In genomic region chr12:57744777-57745484, GRCh38 we compare ENCODE assay signal across 8 cellular contexts. TPM values are rescaled to one million over a fixed set of nuclear protein-coding genes. Genes with fewer than 3 reads are reported as not detected.
DNase-seq lines count a peak whose midpoint lies in the region; ATAC-seq and TF ChIP-seq lines count a peak whose summit lies in the region.

Gene TSPAN31, plus strand, starts transcription at chr12:57745039. Its CDS starts 116 bp downstream, at chr12:57745155.

- peak within 1 kb of the TSS; percentile 93 for H3K27ac ChIP-seq in effector memory CD4-positive, alpha-beta T cell (ENCODE audit: insufficient read depth, low read length, poor library complexity, severe bottlenecking)
- peak within 1 kb of the TSS; percentile 93 to 97 for H3K27ac ChIP-seq in lung (ENCODE audit: low read depth in 1 of 2, low read length in 1 of 2)

- peak; percentile 90 for DNase-seq in COLO668 (lab: John Stamatoyannopoulos, UW; ENCODE audit: unreplicated experiment)
- peak; percentile 97 for DNase-seq in HT1080 (ENCODE audit: low read depth)
- peak; percentile 99 for DNase-seq in NOMO-1 treated with DMSO at 0.1 percent for 48 hours (lab: John Stamatoyannopoulos, UW; ENCODE audit: unreplicated experiment)
- DNase-seq in activated CD8-positive, alpha-beta memory T cell treated with anti-CD3 and anti-CD28 coated beads for 4 hours (ENCODE audit: low read depth in 2 of 2), result peak; percentile 88 to 93
- DNase-seq in effector memory CD4-positive, alpha-beta T cell, result peak; percentile 86 to 93 (median 91)
- DNase-seq in lung (ENCODE audit: low spot score), result peak; percentile 98
- DNase-seq in stimulated activated CD4-positive, alpha-beta T cell treated with anti-CD3 and anti-CD28 coated beads, TNF-alpha, amount 100 ng/mL, for 24 hours (ENCODE audit: low read depth in 3 of 3), result peak; percentile 90 to 95 (median 92)

- 0% methylated on average over 29 of the region's 29 CpGs for WGBS in lung, 2 donors

- H3K4me1 ChIP-seq in effector memory CD4-positive, alpha-beta T cell (ENCODE audit: control insufficient read depth, insufficient read depth, low read length, poor library complexity, severe bottlenecking), result peaks cover 37% of the 10 kb centered on the region
- no peaks in the 10 kb centered on the region for H3K4me1 ChIP-seq in lung (ENCODE audit: control insufficient read depth in 2 of 2, insufficient read depth in 2 of 2, low read length in 2 of 2)

- no peak for TF ChIP-seq CTCF in lung (IDR thresholded peaks at IDR 0.05; ENCODE audit: control extremely low read depth, extremely low read depth)

- H3K27me3 ChIP-seq in effector memory CD4-positive, alpha-beta T cell (replicated peaks; ENCODE audit: control insufficient read depth, insufficient read depth, low read length, poor library complexity, severe bottlenecking), result no peaks in the 10 kb centered on the region
- H3K27me3 ChIP-seq in lung (ENCODE audit: control insufficient read depth, insufficient read depth), result no peaks in the 10 kb centered on the region

- peak within 1 kb of the TSS; percentile 89 for H3K4me3 ChIP-seq in effector memory CD4-positive, alpha-beta T cell (ENCODE audit: insufficient read depth, low read depth, low read length, poor library complexity, severe bottlenecking)
- peak within 1 kb of the TSS; percentile 81 for H3K4me3 ChIP-seq in lung

- H3K9me3 ChIP-seq in effector memory CD4-positive, alpha-beta T cell (ENCODE audit: control insufficient read depth, low read length), result no peaks in the 10 kb centered on the region
- H3K9me3 ChIP-seq in lung (ENCODE audit: control insufficient read depth in 2 of 2, insufficient read depth in 1 of 2, low read length in 1 of 2), result no peaks in the 10 kb centered on the region

- peaks cover 24% of the 10 kb centered on the region for H3K36me3 ChIP-seq in effector memory CD4-positive, alpha-beta T cell (ENCODE audit: control insufficient read depth, insufficient read depth, low read length)
- peaks cover 9 to 17% of the 10 kb centered on the region in 2 donors for H3K36me3 ChIP-seq in lung (ENCODE audit: control insufficient read depth in 2 of 2, insufficient read depth in 2 of 2, low read length in 2 of 2)

- ATAC-seq in GM21367 (IDR thresholded peaks at IDR 0.05; ENCODE audit: unreplicated experiment) (peak; percentile 66), lung (ENCODE audit: insufficient read depth, low FRiP score) (peak; percentile 94)

RNA-seq across cellular contexts. Expression of gene TSPAN31, which starts in this region (rescaled TPM):
- 21.6 and 28.9 TPM in 2 replicates for total RNA-seq in HT1080 (2014; rRNA removed; shearing (Covaris generic))
- 42.8 and 49.7 TPM in 2 replicates for polyA plus RNA-seq in HT1080 (2015; cell fraction: cytosol; rRNA removed)
- 34.7 and 49.3 TPM in 2 replicates for polyA plus RNA-seq in HT1080 (2015; cell fraction: nucleus; rRNA removed)
- 10 to 100 TPM; 37.4 to 61.1 TPM for total RNA-seq in lung
- polyA plus RNA-seq in lung, result 10 to 100 TPM; 32.4 to 54.9 TPM

Comparison
In these comparisons a context has a peak if more than half of its experiments do, and no peak if none do; other contexts are left out.
1. Peak in every context shown above with its lines: DNase-seq, ATAC-seq, H3K4me3 ChIP-seq and H3K27ac ChIP-seq.